Comparison of ENCODE assay signal across 8 cellular contexts in the genomic region with DNA sequence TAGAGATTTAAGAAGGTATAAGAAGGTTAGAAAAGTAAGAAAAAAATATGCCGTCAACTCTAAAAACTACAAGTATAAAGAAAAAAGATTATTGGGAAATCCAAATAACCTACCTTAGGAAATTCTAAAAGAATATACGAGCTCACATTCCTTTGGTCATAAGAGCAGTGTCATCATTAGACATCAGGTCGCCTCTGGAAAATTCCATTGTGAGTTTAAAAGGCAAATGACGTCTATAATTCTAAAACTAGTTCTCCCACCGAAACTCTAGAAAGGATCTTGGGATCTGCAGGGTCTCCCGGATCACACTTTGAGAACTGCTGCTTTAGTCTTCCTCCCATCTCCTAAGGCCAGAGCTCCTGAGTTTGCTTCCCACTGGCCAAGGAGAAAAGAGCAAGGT. TPM values are rescaled to one million over a fixed set of nuclear protein-coding genes. Genes with fewer than 3 reads are reported as not detected.
A peak's percentile ranks its signal among the peaks of the same experiment; 100 is the strongest.
DNase-seq lines count a peak whose midpoint lies in the region; ATAC-seq and TF ChIP-seq lines count a peak whose summit lies in the region.

No MANE protein-coding gene starts in this region.

- CTCF ChIA-PET in activated naive CD4-positive, alpha-beta T cell treated with anti-CD3 and anti-CD28 coated beads for 36 hours (lab: Charles Lee), result interaction anchor here (0.8 to 4.9 kb wide), 8 partner anchors 9 to 271 kb away, joined by 3 to 58 read pairs (median 4); no protein-coding TSS in a partner anchor
- CTCF ChIA-PET in activated CD4-positive, alpha-beta memory T cell treated with anti-CD3 and anti-CD28 coated beads, Interleukin-2, amount 10 ng/mL, durations not matched to agents 7 days and 5 days (lab: Charles Lee), result interaction anchor here (0.6 to 5.6 kb wide), 14 partner anchors 10 to 315 kb away, joined by 3 to 80 read pairs (median 5); a partner anchor contains a TSS

- H3K36me3 ChIP-seq in thoracic aorta, result peaks cover 5% of the 10 kb centered on the region

- no peak for TF ChIP-seq CTCF in thoracic aorta (IDR thresholded peaks at IDR 0.05)

- intact Hi-C loops in activated naive CD4-positive, alpha-beta T cell treated with anti-CD3 and anti-CD28 coated beads for 36 hours (cut with micrococcal nuclease), result loop anchor here (1.0 to 5.0 kb wide), 6 partner anchors 45 to 1855 kb away; a partner anchor contains a TSS

- peak overlapping the region; percentile 85 for H3K4me3 ChIP-seq in thoracic aorta

- H3K27me3 ChIP-seq in layer of hippocampus (ENCODE audit: control insufficient read depth, insufficient read depth, low read length), result no peaks in the 10 kb centered on the region
- H3K27me3 ChIP-seq in thoracic aorta (replicated peaks; ENCODE audit: insufficient read depth), result no peaks in the 10 kb centered on the region

- H3K4me1 Mint-ChIP-seq in activated naive CD4-positive, alpha-beta T cell treated with anti-CD3 and anti-CD28 coated beads for 36 hours (ENCODE audit: low read depth), result peaks cover 29% of the 10 kb centered on the region
- H3K4me1 Mint-ChIP-seq in activated CD4-positive, alpha-beta memory T cell treated with anti-CD3 and anti-CD28 coated beads, Interleukin-2, amount 10 ng/mL, durations not matched to agents 7 days and 5 days, result peaks cover 33% of the 10 kb centered on the region

- H3K36me3 Mint-ChIP-seq in activated naive CD4-positive, alpha-beta T cell treated with anti-CD3 and anti-CD28 coated beads for 36 hours (ENCODE audit: low read depth), result peaks cover 34% of the 10 kb centered on the region
- peaks cover 25% of the 10 kb centered on the region for H3K36me3 Mint-ChIP-seq in activated CD4-positive, alpha-beta memory T cell treated with anti-CD3 and anti-CD28 coated beads, Interleukin-2, amount 10 ng/mL, durations not matched to agents 7 days and 5 days (ENCODE audit: low read depth)

- no peaks in the 10 kb centered on the region for H3K4me1 ChIP-seq in thoracic aorta (ENCODE audit: control insufficient read depth in 1 of 2, low read depth in 2 of 2)

- peak overlapping the region; percentile 95 for H3K27ac Mint-ChIP-seq in activated naive CD4-positive, alpha-beta T cell treated with anti-CD3 and anti-CD28 coated beads for 36 hours
- peak overlapping the region; percentile 97 for H3K27ac Mint-ChIP-seq in activated CD4-positive, alpha-beta memory T cell treated with anti-CD3 and anti-CD28 coated beads, Interleukin-2, amount 10 ng/mL, durations not matched to agents 7 days and 5 days

- H3K9me3 Mint-ChIP-seq in activated naive CD4-positive, alpha-beta T cell treated with anti-CD3 and anti-CD28 coated beads for 36 hours, result no peaks in the 10 kb centered on the region
- no peaks in the 10 kb centered on the region for H3K9me3 Mint-ChIP-seq in activated CD4-positive, alpha-beta memory T cell treated with anti-CD3 and anti-CD28 coated beads, Interleukin-2, amount 10 ng/mL, durations not matched to agents 7 days and 5 days

- POLR2A ChIA-PET in activated CD4-positive, alpha-beta memory T cell treated with anti-CD3 and anti-CD28 coated beads, Interleukin-2, amount 10 ng/mL, durations not matched to agents 7 days and 5 days (lab: Charles Lee), result interaction anchor here (0.6 to 4.1 kb wide), 29 partner anchors 8 to 1809 kb away, joined by 3 to 44 read pairs (median 5); a partner anchor contains a TSS

- H3K27ac ChIP-seq in layer of hippocampus (ENCODE audit: low read depth, low read length), result peak overlapping the region; percentile 89
- peak overlapping the region; percentile 61 to 91 for H3K27ac ChIP-seq in thoracic aorta

- peak overlapping the region; percentile 84 for H3K4me3 Mint-ChIP-seq in activated naive CD4-positive, alpha-beta T cell treated with anti-CD3 and anti-CD28 coated beads for 36 hours
- peak overlapping the region; percentile 90 for H3K4me3 Mint-ChIP-seq in activated CD4-positive, alpha-beta memory T cell treated with anti-CD3 and anti-CD28 coated beads, Interleukin-2, amount 10 ng/mL, durations not matched to agents 7 days and 5 days

- no peak for ATAC-seq in thoracic aorta (ENCODE audit: insufficient number of reproducible peaks, low FRiP score, low read depth)
- no peak for ATAC-seq in GM21786 (IDR thresholded peaks at IDR 0.05; ENCODE audit: unreplicated experiment)

- no peak for DNase-seq in activated naive CD4-positive, alpha-beta T cell treated with anti-CD3 and anti-CD28 coated beads for 36 hours
- no peak for DNase-seq in activated naive CD4-positive, alpha-beta T cell treated with anti-CD3 and anti-CD28 coated beads, Interleukin-2, amount 50 U/mL, for 16 hours
- no peak for DNase-seq in activated CD4-positive, alpha-beta memory T cell treated with anti-CD3 and anti-CD28 coated beads, Interleukin-2, amount 10 ng/mL, durations not matched to agents 7 days and 5 days
- DNase-seq in thoracic aorta (ENCODE audit: low spot score) (no peak), dermis blood vessel endothelial cell (no peak)
- no peak for DNase-seq in stimulated activated CD4-positive, alpha-beta T cell treated with anti-CD3 and anti-CD28 coated beads, Interleukin-4, amount 100 ng/mL, for 24 hours

- H3K9me3 ChIP-seq in thoracic aorta, result no peaks in the 10 kb centered on the region

- no peaks in the 10 kb centered on the region for H3K27me3 Mint-ChIP-seq in activated naive CD4-positive, alpha-beta T cell treated with anti-CD3 and anti-CD28 coated beads for 36 hours (ENCODE audit: low read depth)
- H3K27me3 Mint-ChIP-seq in activated CD4-positive, alpha-beta memory T cell treated with anti-CD3 and anti-CD28 coated beads, Interleukin-2, amount 10 ng/mL, durations not matched to agents 7 days and 5 days, result no peaks in the 10 kb centered on the region

RNA-seq across cellular contexts. Expression of a gene that starts 0.5 kb away (rescaled TPM):
- total RNA-seq in activated naive CD4-positive, alpha-beta T cell treated with anti-CD3 and anti-CD28 coated beads for 36 hours, result 100 to 1,000 TPM; 629 to 649 TPM
- total RNA-seq in activated CD4-positive, alpha-beta memory T cell treated with anti-CD3 and anti-CD28 coated beads, Interleukin-2, amount 10 ng/mL, durations not matched to agents 7 days and 5 days, result 100 to 1,000 TPM; 205 to 218 TPM
- 100 to 1,000 TPM; 660 to 763 TPM for total RNA-seq in thoracic aorta
- total RNA-seq in dermis blood vessel endothelial cell, result 305 and 422 TPM in 2 replicates

RNA-seq across cellular contexts. Expression of a gene that starts 39.4 kb away (rescaled TPM):
- 10 to 100 TPM; 46.8 to 49.7 TPM for total RNA-seq in activated naive CD4-positive, alpha-beta T cell treated with anti-CD3 and anti-CD28 coated beads for 36 hours
- 10 to 100 TPM; 37.3 to 39.5 TPM for total RNA-seq in activated CD4-positive, alpha-beta memory T cell treated with anti-CD3 and anti-CD28 coated beads, Interleukin-2, amount 10 ng/mL, durations not matched to agents 7 days and 5 days
- total RNA-seq in thoracic aorta (10 to 100 TPM; 57.7 to 62.5 TPM), dermis blood vessel endothelial cell (86.1 and 87.3 TPM in 2 replicates)
